ENCODE assay signal across 20 cellular contexts in the genomic region with DNA sequence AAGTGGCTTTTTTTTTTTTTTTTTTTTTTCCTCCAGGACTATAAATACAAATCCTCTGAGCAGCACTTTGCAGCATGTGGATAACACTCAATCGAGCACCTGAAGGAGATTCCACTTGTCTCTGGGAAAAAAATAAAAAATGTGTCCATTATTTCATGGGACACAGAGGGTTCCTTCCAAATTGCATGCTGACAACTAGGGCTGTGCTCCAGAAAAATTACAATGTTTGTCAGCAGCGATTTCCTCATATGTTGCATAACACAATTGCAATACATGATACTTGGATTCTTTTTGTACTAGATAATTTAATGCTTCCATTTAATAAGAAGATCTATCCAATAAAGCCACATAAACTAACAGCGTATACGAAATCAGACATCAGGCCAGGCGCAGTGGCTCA.
"Had no signal": no experiment of that assay in that cellular context is flagged by ENCODE, and none has a peak within 500 bp of the region (broad histone marks: within the 10 kb centered on the region; RNA-seq: fewer than 3 reads in every experiment).

No MANE protein-coding gene starts in this region.

- ATAC-seq: activated CD4-positive, alpha-beta T cell treated with anti-CD3 and anti-CD28 coated beads for 36 hours; activated CD8-positive, alpha-beta T cell treated with anti-CD3 and anti-CD28 coated beads for 36 hours; activated naive CD8-positive, alpha-beta T cell treated with anti-CD3 and anti-CD28 coated beads, Interleukin-2, amount 50 U/mL, for 24 hours; effector memory CD8-positive, alpha-beta T cell; left colon; natural killer cell treated with Interleukin-12 subunit alpha and Interleukin-12 subunit beta and Interleukin-15 and Interleukin-18, amount 100 ng/mL, for 72 hours; psoas muscle; T-cell had no signal

- H3K4me1 ChIP-seq: psoas muscle, sigmoid colon had no signal

- H3K4me3 ChIP-seq: lung, psoas muscle, sigmoid colon, testis had no signal

- H3K9me3 ChIP-seq: psoas muscle, sigmoid colon, testis had no signal

- DNase-seq: activated CD4-positive, alpha-beta T cell treated with anti-CD3 and anti-CD28 coated beads for 36 hours; activated CD8-positive, alpha-beta memory T cell treated with anti-CD3 and anti-CD28 coated beads, Interleukin-2, amount 50 U/mL, for 4 hours; activated CD8-positive, alpha-beta T cell treated with anti-CD3 and anti-CD28 coated beads for 36 hours; activated naive CD4-positive, alpha-beta T cell; activated naive CD8-positive, alpha-beta T cell treated with anti-CD3 and anti-CD28 coated beads, Interleukin-2, amount 50 U/mL, for 24 hours; central memory CD4-positive, alpha-beta T cell; effector memory CD8-positive, alpha-beta T cell; foreskin melanocyte; head of caudate nucleus; left colon; occipital lobe; psoas muscle; sigmoid colon; stimulated activated CD4-positive, alpha-beta T cell treated with anti-CD3 and anti-CD28 coated beads, Interleukin-4, amount 100 ng/mL, for 24 hours; T-cell; T1000; testis had no signal

- H3K27me3 ChIP-seq: sigmoid colon, testis had no signal

- H3K36me3 ChIP-seq: sigmoid colon had no signal

- H3K27ac ChIP-seq: psoas muscle, sigmoid colon, testis, VCaP had no signal
